ENCODE assay signal across 24 cellular contexts in genomic region chr7:135844903-135845302, GRCh38.
DNase-seq lines count a peak whose midpoint lies in the region; ATAC-seq, FAIRE-seq and TF ChIP-seq lines count a peak whose summit lies in the region.
"Had no signal": no experiment of that assay in that cellular context is flagged by ENCODE, and none has a peak within 500 bp of the region (broad histone marks: within the 10 kb centered on the region; RNA-seq: fewer than 3 reads in every experiment).

No MANE protein-coding gene starts in this region.

- TF ChIP-seq CTCF in KMS-11 (conservative IDR thresholded peaks at IDR 0.05; ENCODE audit: low read depth, low read length) (no peak), OCI-LY7 (conservative IDR thresholded peaks at IDR 0.05; ENCODE audit: low read length) (no peak), K562 (IDR thresholded peaks at IDR 0.05 in 2 of 3, conservative IDR thresholded peaks at IDR 0.05 in 1 of 3; ENCODE audit: insufficient read depth in 2 of 3, low read depth in 1 of 3, low read length in 3 of 3) (no peak), nephron progenitor cell (IDR thresholded peaks at IDR 0.05) (no peak), endothelial cell (IDR thresholded peaks at IDR 0.05; ENCODE audit: unreplicated experiment) (no peak)

- TF ChIP-seq EP300 in K562 (IDR thresholded peaks at IDR 0.05; ENCODE audit: low read length): no peak

- CTCF ChIA-PET in OCI-LY7 (lab: Charles Lee; ENCODE audit: unreplicated experiment): no interaction called here
- CTCF ChIA-PET in K562 (lab: Yijun Ruan, JAX; ENCODE audit: low intra/inter-chr PET ratio): no interaction called here

- TF ChIP-seq POLR2A in K562 (conservative IDR thresholded peaks at IDR 0.05): no peak

- H3K9ac ChIP-seq in KMS-11 (peak overlapping the region; percentile 22; the same call in 1 of the 2 replicates), K562 (ENCODE audit: insufficient read depth in 1 of 2, low read depth in 2 of 2, low read length in 2 of 2) (no peak overlapping the region)
- H3K9ac ChIP-seq: BLaER1 treated with 17β-estradiol and CSF1 and Interleukin-3, amounts not matched to agents 10 nM and 100 nM had no signal

- H3K27me3 Mint-ChIP-seq in nephron progenitor cell (ENCODE audit: low read depth, poor library complexity) (no peaks in the 10 kb centered on the region), endothelial cell (ENCODE audit: unreplicated experiment) (no peaks in the 10 kb centered on the region)
- H3K27me3 Mint-ChIP-seq: B cell; CD4-positive, alpha-beta T cell had no signal

- H3K4me2 ChIP-seq in KMS-11 (peak overlapping the region; percentile 84), OCI-LY7 (ENCODE audit: low read length) (no peak overlapping the region), K562 (ENCODE audit: insufficient read depth, low read length) (no peak overlapping the region)
- H3K4me2 ChIP-seq: A549; BLaER1 treated with 17β-estradiol and CSF1 and Interleukin-3, amounts not matched to agents 10 nM and 100 nM had no signal

- 0 out of 2 replicates have a peak, but pooled peaks cover under 1% of the 10 kb centered on the region for H3K9me3 ChIP-seq in OCI-LY7 (ENCODE audit: low read length)
- no peaks in the 10 kb centered on the region for H3K9me3 ChIP-seq in K562 (replicated peaks; ENCODE audit: control insufficient read depth, insufficient read depth, low read depth, low read length)
- H3K9me3 ChIP-seq: A549; BLaER1 treated with 17β-estradiol and CSF1 and Interleukin-3, amounts not matched to agents 10 nM and 100 nM; Caco-2 had no signal

- H2AFZ ChIP-seq in KMS-11 (ENCODE audit: low read depth): peak overlapping the region; percentile 64
- peak overlapping the region; percentile 66 for H2AFZ ChIP-seq in OCI-LY7 (ENCODE audit: low read length)
- H2AFZ ChIP-seq in K562 (ENCODE audit: low read depth, low read length): peak overlapping the region; percentile 27

- H3K27me3 ChIP-seq in KMS-11 (ENCODE audit: insufficient read depth, low read depth): no peaks in the 10 kb centered on the region
- H3K27me3 ChIP-seq in K562 (ENCODE audit: control insufficient read depth in 2 of 2, insufficient read depth in 2 of 2, low read length in 2 of 2): peaks cover 3 to 11% of the 10 kb centered on the region in 2 experiments; a peak in 2 of 5 replicates
- H3K27me3 ChIP-seq: BLaER1 treated with 17β-estradiol and CSF1 and Interleukin-3, amounts not matched to agents 10 nM and 100 nM had no signal

- no peaks in the 10 kb centered on the region for H3K79me2 ChIP-seq in KMS-11 (ENCODE audit: insufficient read depth, low read depth)
- H3K79me2 ChIP-seq in OCI-LY7 (ENCODE audit: insufficient read depth, low read depth, low read length): no peaks in the 10 kb centered on the region
- no peaks in the 10 kb centered on the region for H3K79me2 ChIP-seq in K562 (ENCODE audit: control insufficient read depth, insufficient read depth, low read length)

- H4K20me1 ChIP-seq in KMS-11 (ENCODE audit: insufficient read depth) (no peaks in the 10 kb centered on the region), OCI-LY7 (ENCODE audit: insufficient read depth, low read length) (no peaks in the 10 kb centered on the region), K562 (replicated peaks; ENCODE audit: control insufficient read depth, insufficient read depth, low read length) (no peaks in the 10 kb centered on the region)
- H4K20me1 ChIP-seq: BLaER1 treated with 17β-estradiol and CSF1 and Interleukin-3, amounts not matched to agents 10 nM and 100 nM had no signal

- H3K4me3 Mint-ChIP-seq in nephron progenitor cell (no peak overlapping the region), endothelial cell (ENCODE audit: unreplicated experiment) (no peak overlapping the region)
- H3K4me3 Mint-ChIP-seq: B cell; CD4-positive, alpha-beta T cell; CD8-positive, alpha-beta T cell had no signal

- ATAC-seq in K562 (no peak; the same call in 2 of the 3 replicates), HG03139 (IDR thresholded peaks at IDR 0.05; ENCODE audit: unreplicated experiment) (no peak)
- ATAC-seq: A549; CD8-positive, alpha-beta T cell had no signal

- H3K27ac ChIP-seq in KMS-11 (peak overlapping the region; percentile 76), OCI-LY7 (ENCODE audit: low read depth, low read length, poor library complexity, severe bottlenecking) (peak overlapping the region; percentile 21), K562 (ENCODE audit: extremely low read depth, low read depth, low read length) (no peak overlapping the region)
- H3K27ac ChIP-seq: 22Rv1; A549; BLaER1 treated with 17β-estradiol and CSF1 and Interleukin-3, amounts not matched to agents 10 nM and 100 nM; C4-2B had no signal

- H3K36me3 ChIP-seq in KMS-11 (ENCODE audit: insufficient read depth) (no peaks in the 10 kb centered on the region), OCI-LY7 (ENCODE audit: insufficient read depth, low read length) (no peaks in the 10 kb centered on the region), K562 (ENCODE audit: control insufficient read depth, insufficient read depth, low read length) (no peaks in the 10 kb centered on the region)
- H3K36me3 ChIP-seq: BLaER1 treated with 17β-estradiol and CSF1 and Interleukin-3, amounts not matched to agents 10 nM and 100 nM had no signal

- BruUV-seq in OCI-LY7 (replicated peaks; lab: Mats Ljungman, UMichigan): no TSS peak
- BruUV-seq in K562 (replicated peaks; lab: Mats Ljungman, UMichigan): no TSS peak

- H3K4me1 Mint-ChIP-seq in nephron progenitor cell: peaks cover 13% of the 10 kb centered on the region
- H3K4me1 Mint-ChIP-seq in endothelial cell (ENCODE audit: unreplicated experiment): no peaks in the 10 kb centered on the region

- no peak for FAIRE-seq in K562 (lab: Jason Lieb, UNC)
- FAIRE-seq: A549, D721Med, G401.6, GM12891, GM19239 had no signal

- no peaks in the 10 kb centered on the region for H3K9me3 Mint-ChIP-seq in nephron progenitor cell
- H3K9me3 Mint-ChIP-seq in endothelial cell (ENCODE audit: unreplicated experiment): no peaks in the 10 kb centered on the region
- H3K9me3 Mint-ChIP-seq: CD4-positive, alpha-beta T cell; CD8-positive, alpha-beta T cell had no signal

- H3K27ac Mint-ChIP-seq in nephron progenitor cell: peak overlapping the region; percentile 36
- H3K27ac Mint-ChIP-seq in endothelial cell (ENCODE audit: unreplicated experiment): no peak overlapping the region
- H3K27ac Mint-ChIP-seq: B cell; CD4-positive, alpha-beta T cell; CD8-positive, alpha-beta T cell had no signal

- H3K4me1 ChIP-seq in KMS-11 (ENCODE audit: low read depth, poor library complexity, severe bottlenecking) (peaks cover 65% of the 10 kb centered on the region), OCI-LY7 (ENCODE audit: insufficient read depth, low read length, poor library complexity, severe bottlenecking) (peaks cover 9% of the 10 kb centered on the region), K562 (replicated peaks in 1 of 2; ENCODE audit: control insufficient read depth in 2 of 2, insufficient read depth in 2 of 2, low read length in 2 of 2) (no peaks in the 10 kb centered on the region)
- H3K4me1 ChIP-seq: A549; BLaER1 treated with 17β-estradiol and CSF1 and Interleukin-3, amounts not matched to agents 10 nM and 100 nM; Caco-2 had no signal

- no peaks in the 10 kb centered on the region for H3K9me1 ChIP-seq in K562 (ENCODE audit: control insufficient read depth, insufficient read depth, low read length)

- TF ChIP-seq RAD21 in K562 (CRISPR knock-in tag; conservative IDR thresholded peaks at IDR 0.05 in 1 of 2, IDR thresholded peaks at IDR 0.05 in 1 of 2): no peak

- H3K4me3 ChIP-seq in KMS-11 (IDR thresholded peaks at IDR 0.05; ENCODE audit: insufficient read depth, low read depth, low read length) (no peak overlapping the region), OCI-LY7 (ENCODE audit: low read depth, low read length, poor library complexity, severe bottlenecking) (no peak overlapping the region), K562 (no peak overlapping the region)
- H3K4me3 ChIP-seq: A549; BLaER1 treated with 17β-estradiol and CSF1 and Interleukin-3, amounts not matched to agents 10 nM and 100 nM had no signal

- intact Hi-C loops in OCI-LY7 (cut with micrococcal nuclease; ENCODE audit: unreplicated experiment) (no loop called here), K562 (cut with micrococcal nuclease) (no loop called here)

- no peak for DNase-seq in OCI-LY7 (ENCODE audit: low spot score)
- DNase-seq in K562 (ENCODE audit: extremely low read depth in 1 of 4, low spot score in 3 of 4): no peak
- no peak for DNase-seq in nephron progenitor cell
- DNase-seq in activated effector memory CD4-positive, alpha-beta T cell treated with anti-CD3 and anti-CD28 coated beads, Interleukin-2, amount 50 U/mL, for 16 hours: no peak
- no peak for DNase-seq in activated naive CD4-positive, alpha-beta T cell (lab: John Stamatoyannopoulos, UW)
- DNase-seq in endothelial cell (ENCODE audit: low spot score): no peak
- DNase-seq: AML-193; Caco-2; Calu3; CD4-positive, alpha-beta T cell; CD8-positive, alpha-beta T cell; DMS79 treated with DMSO at 0.1 percent for 48 hours; GF-D8 had no signal

- no peaks in the 10 kb centered on the region for H3K36me3 Mint-ChIP-seq in nephron progenitor cell (ENCODE audit: low read depth)
- H3K36me3 Mint-ChIP-seq in endothelial cell (ENCODE audit: low read depth, unreplicated experiment): no peaks in the 10 kb centered on the region
- H3K36me3 Mint-ChIP-seq: CD8-positive, alpha-beta T cell had no signal

- WGBS in K562 (ENCODE audit: insufficient coverage, low coverage, missing lambda C conversion rate): 20% methylated on average over 5 of the region's 5 CpGs

- H3K9me2 ChIP-seq in OCI-LY7 (ENCODE audit: insufficient read depth, low read length): no peaks in the 10 kb centered on the region

- POLR2A ChIA-PET in OCI-LY7 (lab: Charles Lee): interaction anchor here (1.0 kb wide), 1 partner anchor 11 kb away, joined by 3 read pairs; no protein-coding TSS in a partner anchor
- POLR2A ChIA-PET in K562 (lab: Yijun Ruan, JAX): interaction anchor here (0.7 to 1.4 kb wide), 3 partner anchors 11 to 80 kb away, joined by 3 to 5 read pairs (median 3); no protein-coding TSS in a partner anchor

- in situ Hi-C loops in K562 (cut with MboI): no loop called here

TF ChIP-seq in K562, 482 proteins besides CTCF, POLR2A, EP300 and RAD21 (continues in another document):
- TF ChIP-seq ZNF668 (CRISPR knock-in tag; IDR thresholded peaks at IDR 0.05) (no peak; the same call in 1 of the 2 replicates), ZNF133 (CRISPR knock-in tag; IDR thresholded peaks at IDR 0.05) (no peak), PHTF2 (CRISPR knock-in tag; IDR thresholded peaks at IDR 0.05) (no peak), GTF2A2 (tag; IDR thresholded peaks at IDR 0.05) (peak; percentile 65; the same call in 1 of the 2 replicates)
